8 cellular contexts compared by ENCODE assay signal in genomic region chr3:60697132-60697531, GRCh38.
"Had no signal": no experiment of that assay in that cellular context is flagged by ENCODE, and none has a peak within 500 bp of the region (broad histone marks: within the 10 kb centered on the region; RNA-seq: fewer than 3 reads in every experiment).

No MANE protein-coding gene starts in this region.

- H3K4me3 Mint-ChIP-seq: H9, IgD-negative memory B cell had no signal

- H3K27ac ChIP-seq: KMS-11 had no signal

- H3K27ac Mint-ChIP-seq: IgD-negative memory B cell had no signal

- H3K36me3 Mint-ChIP-seq: IgD-negative memory B cell had no signal

- FAIRE-seq: H54, HTR-8/SVneo had no signal

- H3K9me3 Mint-ChIP-seq: IgD-negative memory B cell had no signal

- DNase-seq: GOT3, H9, HCEC 1CT, KBM-7 had no signal

- H3K27me3 Mint-ChIP-seq: IgD-negative memory B cell had no signal

- H3K4me1 Mint-ChIP-seq: IgD-negative memory B cell had no signal

- H3K9ac ChIP-seq: KMS-11 had no signal

- H3K4me2 ChIP-seq: KMS-11 had no signal
